ENCODE assay signal across 11 cellular contexts in the genomic region with DNA sequence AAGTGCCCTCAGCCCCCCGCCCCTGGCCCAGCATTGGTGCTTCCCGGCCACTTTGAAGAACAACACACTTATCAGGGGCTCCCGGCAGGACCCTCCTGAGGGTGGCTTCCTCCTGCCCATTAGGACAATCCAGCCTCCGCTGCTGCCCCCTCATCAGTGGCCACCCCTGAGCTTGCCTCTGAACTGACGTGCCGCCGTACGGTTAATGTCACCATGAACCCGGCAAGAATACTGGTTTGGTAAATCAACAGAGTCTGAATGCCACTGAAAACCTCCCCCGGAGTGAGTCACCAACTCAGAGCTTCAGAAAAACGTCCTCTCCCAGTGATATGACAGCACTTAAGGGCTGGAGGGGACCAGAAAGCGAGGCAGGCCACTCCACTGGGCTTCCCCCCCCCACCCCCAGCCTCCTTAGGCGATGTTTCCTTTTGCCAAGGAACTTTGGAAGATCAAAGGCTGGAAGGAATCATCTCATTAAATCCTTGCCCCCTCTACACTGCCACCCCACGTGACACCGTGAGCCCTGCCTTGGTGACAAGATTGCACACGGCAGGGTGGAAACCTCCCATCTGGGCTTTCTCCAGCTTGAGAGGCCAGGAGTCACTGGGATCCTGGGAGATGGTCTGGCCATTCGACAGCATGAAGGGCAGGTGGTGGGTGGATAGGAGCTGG.
DNase-seq lines count a peak whose midpoint lies in the region; ATAC-seq and TF ChIP-seq lines count a peak whose summit lies in the region.
"Had no signal": no experiment of that assay in that cellular context is flagged by ENCODE, and none has a peak within 500 bp of the region (broad histone marks: within the 10 kb centered on the region; RNA-seq: fewer than 3 reads in every experiment).

No MANE protein-coding gene starts in this region.

- CTCF ChIA-PET in naive thymus-derived CD4-positive, alpha-beta T cell (lab: Charles Lee), result no interaction called here

- H3K4me3 Mint-ChIP-seq in activated naive CD8-positive, alpha-beta T cell treated with anti-CD3 and anti-CD28 coated beads, Interleukin-2, amount 50 U/mL, for 24 hours, result no peak overlapping the region
- no peak overlapping the region for H3K4me3 Mint-ChIP-seq in activated naive CD8-positive, alpha-beta T cell treated with anti-CD3 and anti-CD28 coated beads for 36 hours
- H3K4me3 Mint-ChIP-seq in naive thymus-derived CD4-positive, alpha-beta T cell, result no peak overlapping the region
- H3K4me3 Mint-ChIP-seq: activated T-cell treated with anti-CD3 and anti-CD28 coated beads, Interleukin-2, amount 50 U/mL, for 4 hours; T-helper 17 cell had no signal

- H3K27me3 ChIP-seq in left lung, result peaks cover 7 to 73% of the 10 kb centered on the region in 2 donors
- H3K27me3 ChIP-seq in naive thymus-derived CD4-positive, alpha-beta T cell (ENCODE audit: control insufficient read depth in 2 of 2, insufficient read depth in 2 of 2, low read length in 2 of 2), result no peaks in the 10 kb centered on the region

- H3K27ac Mint-ChIP-seq in activated naive CD8-positive, alpha-beta T cell treated with anti-CD3 and anti-CD28 coated beads, Interleukin-2, amount 50 U/mL, for 24 hours, result no peak overlapping the region
- no peak overlapping the region for H3K27ac Mint-ChIP-seq in activated naive CD8-positive, alpha-beta T cell treated with anti-CD3 and anti-CD28 coated beads for 36 hours
- peak overlapping the region in 1 of 9 donors; percentile 36 for H3K27ac Mint-ChIP-seq in naive thymus-derived CD4-positive, alpha-beta T cell
- H3K27ac Mint-ChIP-seq: T-helper 17 cell had no signal

- H3K27ac ChIP-seq in left lung, result peak overlapping the region in 1 of 2 donors; percentile 39
- no peak overlapping the region for H3K27ac ChIP-seq in naive thymus-derived CD4-positive, alpha-beta T cell (ENCODE audit: low read depth, low read length)

- POLR2A ChIA-PET in naive thymus-derived CD4-positive, alpha-beta T cell (lab: Charles Lee), result no interaction called here

- H3K9me3 ChIP-seq in left lung, result no peaks in the 10 kb centered on the region
- no peaks in the 10 kb centered on the region for H3K9me3 ChIP-seq in naive thymus-derived CD4-positive, alpha-beta T cell (ENCODE audit: control insufficient read depth in 2 of 3, low read length in 3 of 3)

- TF ChIP-seq CTCF in left lung (IDR thresholded peaks at IDR 0.05), result no peak

- no peaks in the 10 kb centered on the region for H3K9me3 Mint-ChIP-seq in activated naive CD8-positive, alpha-beta T cell treated with anti-CD3 and anti-CD28 coated beads, Interleukin-2, amount 50 U/mL, for 24 hours
- no peaks in the 10 kb centered on the region for H3K9me3 Mint-ChIP-seq in activated naive CD8-positive, alpha-beta T cell treated with anti-CD3 and anti-CD28 coated beads for 36 hours
- peaks cover 0 to 2% (median 0%) of the 10 kb centered on the region in 11 donors for H3K9me3 Mint-ChIP-seq in naive thymus-derived CD4-positive, alpha-beta T cell
- H3K9me3 Mint-ChIP-seq: activated T-cell treated with anti-CD3 and anti-CD28 coated beads, Interleukin-2, amount 50 U/mL, for 4 hours had no signal

- no peaks in the 10 kb centered on the region for H3K36me3 Mint-ChIP-seq in activated naive CD8-positive, alpha-beta T cell treated with anti-CD3 and anti-CD28 coated beads, Interleukin-2, amount 50 U/mL, for 24 hours (ENCODE audit: low read depth)
- no peaks in the 10 kb centered on the region for H3K36me3 Mint-ChIP-seq in activated naive CD8-positive, alpha-beta T cell treated with anti-CD3 and anti-CD28 coated beads for 36 hours
- peaks cover 0 to 3% (median 0%) of the 10 kb centered on the region in 5 donors for H3K36me3 Mint-ChIP-seq in naive thymus-derived CD4-positive, alpha-beta T cell

- intact Hi-C loops in left lung (cut with DNase I), result no loop called here
- intact Hi-C loops in naive thymus-derived CD4-positive, alpha-beta T cell (cut with micrococcal nuclease), result no loop called here

- no peak for DNase-seq in activated naive CD8-positive, alpha-beta T cell treated with anti-CD3 and anti-CD28 coated beads, Interleukin-2, amount 50 U/mL, for 24 hours
- no peak for DNase-seq in activated naive CD8-positive, alpha-beta T cell treated with anti-CD3 and anti-CD28 coated beads for 36 hours
- DNase-seq in amniotic stem cell (lab: John Stamatoyannopoulos, UW) (peak; percentile 3), left lung (peak in 1 of 2 donors; percentile 55), ureter (ENCODE audit: low spot score) (peak; percentile 58), NCI-H526 (lab: John Stamatoyannopoulos, UW) (no peak)
- DNase-seq in naive thymus-derived CD4-positive, alpha-beta T cell, result no peak
- DNase-seq: activated T-cell treated with anti-CD3 and anti-CD28 coated beads, Interleukin-2, amount 50 U/mL, for 4 hours; T-helper 17 cell had no signal

- H3K4me3 ChIP-seq in left lung, result no peak overlapping the region
- no peak overlapping the region for H3K4me3 ChIP-seq in naive thymus-derived CD4-positive, alpha-beta T cell (ENCODE audit: low read length)
- H3K4me3 ChIP-seq: GM12878 had no signal

- no peaks in the 10 kb centered on the region for H3K36me3 ChIP-seq in left lung
- no peaks in the 10 kb centered on the region for H3K36me3 ChIP-seq in naive thymus-derived CD4-positive, alpha-beta T cell (ENCODE audit: control insufficient read depth in 2 of 3, insufficient read depth in 3 of 3, low read length in 3 of 3)

- H3K27me3 Mint-ChIP-seq in activated naive CD8-positive, alpha-beta T cell treated with anti-CD3 and anti-CD28 coated beads, Interleukin-2, amount 50 U/mL, for 24 hours, result peaks cover 20% of the 10 kb centered on the region
- peaks cover 29% of the 10 kb centered on the region for H3K27me3 Mint-ChIP-seq in activated naive CD8-positive, alpha-beta T cell treated with anti-CD3 and anti-CD28 coated beads for 36 hours
- peaks cover 13 to 38% (median 28%) of the 10 kb centered on the region in 5 donors for H3K27me3 Mint-ChIP-seq in naive thymus-derived CD4-positive, alpha-beta T cell

- peaks cover 4 to 13% of the 10 kb centered on the region in 2 donors for H3K4me1 ChIP-seq in left lung
- H3K4me1 ChIP-seq in naive thymus-derived CD4-positive, alpha-beta T cell (ENCODE audit: control insufficient read depth in 2 of 2, insufficient read depth in 2 of 2, low read length in 2 of 2), result no peaks in the 10 kb centered on the region

- peak; percentile 64 for ATAC-seq in activated naive CD8-positive, alpha-beta T cell treated with anti-CD3 and anti-CD28 coated beads, Interleukin-2, amount 50 U/mL, for 24 hours
- ATAC-seq in left lung (peak; percentile 29), HG03139 (IDR thresholded peaks at IDR 0.05; ENCODE audit: unreplicated experiment) (no peak)
- ATAC-seq in naive thymus-derived CD4-positive, alpha-beta T cell, result no peak
- ATAC-seq: activated T-cell treated with anti-CD3 and anti-CD28 coated beads, Interleukin-2, amount 50 U/mL, for 4 hours; GM12878; T-helper 17 cell had no signal

- H3K4me1 Mint-ChIP-seq in activated naive CD8-positive, alpha-beta T cell treated with anti-CD3 and anti-CD28 coated beads, Interleukin-2, amount 50 U/mL, for 24 hours, result peaks cover 10% of the 10 kb centered on the region
- peaks cover 2% of the 10 kb centered on the region for H3K4me1 Mint-ChIP-seq in activated naive CD8-positive, alpha-beta T cell treated with anti-CD3 and anti-CD28 coated beads for 36 hours
- peaks cover 5 to 9% (median 8%) of the 10 kb centered on the region in 7 donors for H3K4me1 Mint-ChIP-seq in naive thymus-derived CD4-positive, alpha-beta T cell

Comparison
In these comparisons a context has a peak if more than half of its experiments do, and no peak if none do; other contexts are left out.
1. ATAC-seq: peak in activated naive CD8-positive, alpha-beta T cell treated with anti-CD3 and anti-CD28 coated beads, Interleukin-2, amount 50 U/mL, for 24 hours (single experiment) and left lung (single experiment); none in naive thymus-derived CD4-positive, alpha-beta T cell (single experiment) and HG03139 (single experiment).
2. DNase-seq: peak in amniotic stem cell (single experiment) and ureter (single experiment); none in activated naive CD8-positive, alpha-beta T cell treated with anti-CD3 and anti-CD28 coated beads, Interleukin-2, amount 50 U/mL, for 24 hours (single experiment), activated naive CD8-positive, alpha-beta T cell treated with anti-CD3 and anti-CD28 coated beads for 36 hours (single experiment), naive thymus-derived CD4-positive, alpha-beta T cell (0 of 9) and NCI-H526 (0 of 2).